8 cellular contexts compared by ENCODE assay signal in the genomic region with DNA sequence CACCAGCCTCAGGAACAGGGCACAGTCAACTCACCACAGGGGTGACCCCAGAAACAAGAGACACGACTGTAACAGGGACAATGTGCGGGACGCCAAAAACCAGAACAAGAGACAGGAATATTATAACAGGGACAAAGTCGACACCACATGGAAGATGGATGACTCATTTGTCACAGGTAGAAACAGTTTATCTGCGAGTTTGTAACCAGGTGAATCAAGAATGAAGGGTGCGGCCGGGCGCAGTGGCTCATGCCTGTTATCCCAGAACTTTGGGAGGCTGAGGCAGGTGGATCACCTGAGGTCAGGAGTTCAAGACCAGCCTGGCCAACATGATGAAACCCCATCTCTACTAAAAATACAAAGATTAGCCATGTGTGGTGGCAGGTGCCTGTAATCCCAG. TPM values are rescaled to one million over a fixed set of nuclear protein-coding genes. Genes with fewer than 3 reads are reported as not detected.
DNase-seq lines count a peak whose midpoint lies in the region; ATAC-seq, FAIRE-seq and TF ChIP-seq lines count a peak whose summit lies in the region.
"Not testable (repeated sequence)": the region's sequence is repeated elsewhere in the genome, so short reads cannot be mapped to it uniquely, and the experiment has no call there.

No MANE protein-coding gene starts in this region.

- H3K79me2 ChIP-seq in HCT116 (ENCODE audit: insufficient read depth, low read length): peaks cover 19% of the 10 kb centered on the region; the same call in 1 of the 2 replicates
- peaks cover 4 to 88% of the 10 kb centered on the region in 2 experiments; a peak in 3 of 4 replicates for H3K79me2 ChIP-seq in H1 (ENCODE audit: control insufficient read depth in 1 of 2, insufficient read depth in 2 of 2, low read length in 2 of 2)
- H3K79me2 ChIP-seq in hepatocyte: peaks cover 50% of the 10 kb centered on the region
- not testable (repeated sequence) for H3K79me2 ChIP-seq in trophoblast cell (ENCODE audit: control insufficient read depth, insufficient read depth, low read length, poor library complexity)

- H3K36me3 Mint-ChIP-seq in Calu3 (ENCODE audit: insufficient read depth, unreplicated experiment): not testable (repeated sequence)

- CTCF ChIA-PET in Calu3 (lab: Charles Lee); HCT116 (lab: Charles Lee); H1 (lab: Charles Lee; ENCODE audit: partially characterized antibody): not testable (repeated sequence)

- BruUV-seq in Calu3 (replicated peaks; lab: Mats Ljungman, UMichigan); HCT116 (replicated peaks; lab: Mats Ljungman, UMichigan): not testable (repeated sequence)

- not testable (repeated sequence) for H3K4ac ChIP-seq in H1 (replicated peaks; ENCODE audit: insufficient read length, low read depth, low read length); trophoblast cell (ENCODE audit: low read depth, low read length)

- DNase-seq in Calu3: peak; percentile 12
- DNase-seq in HCT116 (ENCODE audit: low read depth, low spot score); H1 (ENCODE audit: low read depth in 1 of 2, low spot score in 2 of 2); mucosa of descending colon: not testable (repeated sequence)
- peak; percentile 50 for DNase-seq in SW480 (ENCODE audit: low spot score)
- DNase-seq in hepatocyte (ENCODE audit: low spot score): peak; percentile 42
- DNase-seq in trophoblast cell: peak; percentile 15 to 37
- peak; percentile 78 for DNase-seq in small intestine

- not testable (repeated sequence) for H4K12ac ChIP-seq in trophoblast cell (ENCODE audit: low read depth, low read length)

- ATAC-seq in HCT116: not testable (repeated sequence)
- peak; percentile 84 for ATAC-seq in mucosa of descending colon

- H3K23ac ChIP-seq in H1 (ENCODE audit: insufficient read length); trophoblast cell (ENCODE audit: low read length): not testable (repeated sequence)

- H2AFZ ChIP-seq in HCT116 (ENCODE audit: low read depth, low read length, poor library complexity, severe bottlenecking); H1 (ENCODE audit: low read length); hepatocyte; trophoblast cell (ENCODE audit: insufficient read depth, low read length, poor library complexity): not testable (repeated sequence)

- not testable (repeated sequence) for H3K56ac ChIP-seq in H1 (replicated peaks; ENCODE audit: insufficient read length, low read depth, low read length)

- not testable (repeated sequence) for FAIRE-seq in H1 (lab: Jason Lieb, UNC); small intestine (lab: Jason Lieb, UNC)

- not testable (repeated sequence) for H3K27me3 ChIP-seq in HCT116 (ENCODE audit: insufficient read depth, low read length); H1 (replicated peaks in 1 of 4; ENCODE audit: control insufficient read depth in 3 of 4, extremely low read depth in 1 of 4, insufficient read depth in 3 of 4, low read length in 3 of 4); hepatocyte; trophoblast cell (ENCODE audit: insufficient read depth, low read length); small intestine (ENCODE audit: control insufficient read depth in 2 of 2, insufficient read depth in 2 of 2, low read length in 2 of 2)

- H3K9me3 Mint-ChIP-seq in Calu3 (ENCODE audit: low read depth, unreplicated experiment): not testable (repeated sequence)

- H3K9me3 ChIP-seq in HCT116 (ENCODE audit: control insufficient read depth in 1 of 2, insufficient read depth in 1 of 2, low read depth in 1 of 2, low read length in 2 of 2); H1 (ENCODE audit: insufficient read depth in 2 of 2, low read depth in 1 of 2, low read length in 1 of 2); hepatocyte (ENCODE audit: low read depth); mucosa of descending colon; trophoblast cell (ENCODE audit: insufficient read depth, low read depth, low read length); small intestine (ENCODE audit: control insufficient read depth, low read depth): not testable (repeated sequence)

- H3K9ac ChIP-seq in HCT116 (ENCODE audit: low read length); H1 (replicated peaks in 1 of 4; ENCODE audit: extremely low read depth in 1 of 4, low read depth in 3 of 4, low read length in 3 of 4); trophoblast cell (ENCODE audit: low read length): not testable (repeated sequence)

- not testable (repeated sequence) for TF ChIP-seq CTCF in Calu3 (IDR thresholded peaks at IDR 0.05; ENCODE audit: unreplicated experiment); HCT116 (IDR thresholded peaks at IDR 0.05 in 2 of 3, conservative IDR thresholded peaks at IDR 0.05 in 1 of 3; ENCODE audit: borderline replicate concordance in 1 of 3, insufficient read depth in 1 of 3, low read depth in 2 of 3, low read length in 2 of 3); H1 (IDR thresholded peaks at IDR 0.05; ENCODE audit: control extremely low read depth in 1 of 3, insufficient read depth in 1 of 3, low read depth in 1 of 3, low read length in 3 of 3); hepatocyte (IDR thresholded peaks at IDR 0.05; ENCODE audit: poor library complexity); mucosa of descending colon (IDR thresholded peaks at IDR 0.05)

- not testable (repeated sequence) for H3K4me3 Mint-ChIP-seq in Calu3 (ENCODE audit: low read depth, unreplicated experiment)

- not testable (repeated sequence) for H3K23me2 ChIP-seq in H1 (ENCODE audit: low read depth, low read length)

- not testable (repeated sequence) for TF ChIP-seq POLR2A in HCT116 (IDR thresholded peaks at IDR 0.05; ENCODE audit: borderline replicate concordance, extremely low read depth, insufficient read depth, insufficient read length); H1 (IDR thresholded peaks at IDR 0.05; ENCODE audit: control extremely low read depth in 1 of 2, low read depth in 2 of 2, low read length in 2 of 2)

- TF ChIP-seq RAD21 in HCT116 (IDR thresholded peaks at IDR 0.05; ENCODE audit: low read depth); H1 (IDR thresholded peaks at IDR 0.05 in 1 of 2, conservative IDR thresholded peaks at IDR 0.05 in 1 of 2; ENCODE audit: low read depth in 2 of 2, low read length in 2 of 2): not testable (repeated sequence)

- not testable (repeated sequence) for H3K4me3 ChIP-seq in HCT116 (replicated peaks in 1 of 2; ENCODE audit: low read depth in 1 of 2, low read length in 2 of 2); H1 (ENCODE audit: extremely low read depth in 1 of 4, insufficient read depth in 2 of 4, low read depth in 3 of 4, low read length in 4 of 4); hepatocyte; mucosa of descending colon; trophoblast cell (ENCODE audit: low read depth, low read length); small intestine (ENCODE audit: low read depth in 1 of 2, low read length in 2 of 2)

- not testable (repeated sequence) for H3K9me2 ChIP-seq in HCT116 (ENCODE audit: insufficient read depth); hepatocyte (replicated peaks; ENCODE audit: insufficient read depth)

- H4K20me1 ChIP-seq in HCT116 (ENCODE audit: insufficient read depth); H1 (replicated peaks in 1 of 2; ENCODE audit: control insufficient read depth in 1 of 2, insufficient read depth in 2 of 2, low read length in 2 of 2); hepatocyte (ENCODE audit: insufficient read depth, poor library complexity, severe bottlenecking): not testable (repeated sequence)

- not testable (repeated sequence) for H3K14ac ChIP-seq in H1 (ENCODE audit: insufficient read length); trophoblast cell (ENCODE audit: low read length)

- not testable (repeated sequence) for H2BK15ac ChIP-seq in H1 (ENCODE audit: low read length)

- peaks cover 12 to 52% of the 10 kb centered on the region in 2 experiments for H3K4me1 ChIP-seq in HCT116 (ENCODE audit: control insufficient read depth in 1 of 2, insufficient read depth in 2 of 2, low read length in 2 of 2)
- H3K4me1 ChIP-seq in H1 (replicated peaks in 1 of 4; ENCODE audit: control insufficient read depth in 3 of 4, insufficient read depth in 4 of 4, low read length in 3 of 4); hepatocyte (ENCODE audit: insufficient read depth); mucosa of descending colon (ENCODE audit: low read depth); trophoblast cell (ENCODE audit: control insufficient read depth in 1 of 2, insufficient read depth in 2 of 2, low read length in 2 of 2); small intestine (ENCODE audit: control insufficient read depth in 2 of 2, insufficient read depth in 1 of 2, low read depth in 1 of 2, low read length in 1 of 2): not testable (repeated sequence)

- H3K4me2 ChIP-seq in HCT116 (ENCODE audit: low read length): peak overlapping the region; percentile 73
- H3K4me2 ChIP-seq in H1 (ENCODE audit: insufficient read depth in 1 of 2, low read depth in 2 of 2, low read length in 2 of 2); hepatocyte; trophoblast cell (ENCODE audit: low read length): not testable (repeated sequence)

- RAD21 ChIA-PET in HCT116 (lab: Charles Lee; ENCODE audit: low non-redundant PET in 1 of 2, low total read pairs in 2 of 2, uncharacterized antibody in 2 of 2, unreplicated experiment in 2 of 2): not testable (repeated sequence)

- H2BK20ac ChIP-seq in H1 (ENCODE audit: low read length): not testable (repeated sequence)

- intact Hi-C loops in Calu3 (cut with micrococcal nuclease; ENCODE audit: unreplicated experiment); mucosa of descending colon (cut with DNase I, micrococcal nuclease): not testable (repeated sequence)
- intact Hi-C loops in HCT116 (cut with micrococcal nuclease): loop anchor here (2.0 kb wide), 2 partner anchors 19 to 137 kb away; no protein-coding TSS in a partner anchor

- H2BK12ac ChIP-seq in H1 (ENCODE audit: low read depth, low read length); trophoblast cell (ENCODE audit: low read length): not testable (repeated sequence)

- not testable (repeated sequence) for H3K36me3 ChIP-seq in HCT116 (ENCODE audit: control insufficient read depth in 1 of 2, insufficient read depth in 2 of 2, low read length in 2 of 2); H1 (ENCODE audit: control insufficient read depth in 2 of 4, insufficient read depth in 4 of 4, low read length in 3 of 4); hepatocyte (replicated peaks; ENCODE audit: insufficient read depth, low read depth); mucosa of descending colon (ENCODE audit: low read depth); trophoblast cell (ENCODE audit: control insufficient read depth in 1 of 2, insufficient read depth in 2 of 2, low read length in 2 of 2); small intestine (ENCODE audit: control insufficient read depth in 2 of 2, insufficient read depth in 2 of 2, low read length in 2 of 2)

- TF ChIP-seq EP300 in H1 (IDR thresholded peaks at IDR 0.05; ENCODE audit: borderline replicate concordance in 1 of 2, low read depth in 2 of 2, low read length in 2 of 2): not testable (repeated sequence)

- H4K8ac ChIP-seq in H1 (ENCODE audit: extremely low read depth, insufficient read depth, low read length); trophoblast cell (ENCODE audit: low read depth, low read length): not testable (repeated sequence)

- 95% methylated on average over 8 of the region's 8 CpGs; no CpG with 5 or more reads in 1 of the 2 experiments for WGBS in H1 (ENCODE audit: extremely low coverage in 1 of 2, insufficient coverage in 1 of 2, insufficient read length in 1 of 2, insufficient replicate concordance in 2 of 2, low coverage in 1 of 2, low lambda C conversion rate in 2 of 2, missing lambda C conversion rate in 1 of 2), 2 experiments
- WGBS in hepatocyte (ENCODE audit: low lambda C conversion rate, missing lambda C conversion rate): 80% methylated on average over 8 of the region's 8 CpGs
- no CpG with 5 or more reads among the region's 8 CpGs for WGBS in trophoblast cell (ENCODE audit: extremely low coverage, insufficient coverage, insufficient read length)
- 13 to 68% (median 42%) methylated on average over 8 of the region's 8 CpGs for WGBS in small intestine, 3 donors

- H3K27me3 Mint-ChIP-seq in Calu3 (ENCODE audit: unreplicated experiment): not testable (repeated sequence)

- POLR2A ChIA-PET in HCT116 (lab: Charles Lee); H1 (lab: Charles Lee; ENCODE audit: partially characterized antibody): not testable (repeated sequence)

- peak overlapping the region; percentile 5; the same call in 1 of the 2 replicates for H2BK5ac ChIP-seq in H1 (ENCODE audit: low read depth, low read length)
- not testable (repeated sequence) for H2BK5ac ChIP-seq in trophoblast cell (ENCODE audit: low read depth, low read length, poor library complexity)

- H2AK5ac ChIP-seq in H1 (ENCODE audit: low read depth, low read length); trophoblast cell (ENCODE audit: low read length): not testable (repeated sequence)

- H3K79me1 ChIP-seq in H1 (ENCODE audit: low read depth, low read length): peaks cover 19% of the 10 kb centered on the region
- not testable (repeated sequence) for H3K79me1 ChIP-seq in trophoblast cell (ENCODE audit: low read length)

- H3K18ac ChIP-seq in H1 (ENCODE audit: extremely low read depth, low read length); trophoblast cell (ENCODE audit: low read length): not testable (repeated sequence)

- peaks cover 17% of the 10 kb centered on the region for H3K4me1 Mint-ChIP-seq in Calu3 (ENCODE audit: low read depth, unreplicated experiment)

- H3K27ac ChIP-seq in HCT116 (ENCODE audit: low read depth, low read length) (peak overlapping the region; percentile 93), hepatocyte (peak overlapping the region; percentile 39), small intestine (ENCODE audit: low read depth in 1 of 2, low read length in 1 of 2) (peak overlapping the region in 1 of 2 donors; percentile 15)
- H3K27ac ChIP-seq in H1 (ENCODE audit: low read depth, low read length); trophoblast cell (ENCODE audit: low read depth, low read length): not testable (repeated sequence)

- H3K27ac Mint-ChIP-seq in Calu3 (ENCODE audit: unreplicated experiment): not testable (repeated sequence)

- H4K5ac ChIP-seq in H1 (ENCODE audit: insufficient read length, low read depth, low read length): not testable (repeated sequence)

- H4K91ac ChIP-seq in H1 (replicated peaks; ENCODE audit: insufficient read length, low read length); trophoblast cell (ENCODE audit: low read depth, low read length): not testable (repeated sequence)

- H2BK120ac ChIP-seq in H1 (replicated peaks; ENCODE audit: low read depth, low read length); trophoblast cell (ENCODE audit: insufficient read depth, low read length, poor library complexity): not testable (repeated sequence)

RNA-seq across cellular contexts. Expression of a gene that starts 44.7 kb away (rescaled TPM):
- total RNA-seq in Calu3 (2022) (18.7 and 21.5 TPM in 2 replicates), HCT116 (2021; ENCODE audit: unreplicated experiment) (11.9 TPM), hepatocyte (37.2 and 42.7 TPM in 2 replicates), mucosa of descending colon (10 to 100 TPM; 24.9 to 52.4 (median 37.5) TPM)
- 14.0 and 15.9 TPM in 2 replicates for polyA plus RNA-seq in HCT116 (2012)
- total RNA-seq in H1 (2021; fragmentation: NEBNext Ultra II Directional; extraction: Animal tissue kit (Norgen Biotek cat#: 25700)): 29.1 and 35.1 TPM in 2 replicates
- polyA plus RNA-seq in H1 (2011; rRNA removed) (43.4 and 46.8 TPM in 2 replicates), hepatocyte (59.3 and 71.7 TPM in 2 replicates), small intestine (10 to 100 TPM in 1 of 3 donors, 1 to 10 TPM in 2; 7.2 to 14.4 (median 9.7) TPM)
- polyA plus RNA-seq in H1 (2011; cell fraction: cytosol; rRNA removed): 36.5 TPM
- polyA plus RNA-seq in H1 (2011; cell fraction: nucleus; rRNA removed): 54.8 TPM
- 29.2 to 34.0 TPM (median 33.8 TPM) in 4 replicates for polyA plus RNA-seq in H1 (2012, experiment 1 of 2)
- 30.9 TPM for polyA plus RNA-seq in H1 (2012, experiment 2 of 2)
- 22.1 TPM for polyA plus RNA-seq in H1 (2013, experiment 1 of 2)
- 23.6 TPM for polyA plus RNA-seq in H1 (2013, experiment 2 of 2)
- polyA minus RNA-seq in H1 (2011; rRNA and poly(A)+ RNA removed): 51.6 and 57.5 TPM in 2 replicates
- polyA minus RNA-seq in H1 (2011; cell fraction: cytosol; rRNA and poly(A)+ RNA removed): 15.0 TPM
- polyA minus RNA-seq in H1 (2011; cell fraction: nucleus; rRNA and poly(A)+ RNA removed): 45.8 TPM
- 17.6 and 17.7 TPM in 2 replicates for polyA plus RNA-seq in trophoblast cell (2013)

RNA-seq across cellular contexts. Expression of a gene that starts 44.7 kb away (rescaled TPM):
- total RNA-seq in Calu3 (2022) (15.1 and 17.3 TPM in 2 replicates), HCT116 (2021; ENCODE audit: unreplicated experiment) (21.0 TPM), hepatocyte (41.4 and 43.1 TPM in 2 replicates), mucosa of descending colon (10 to 100 TPM; 43.0 to 71.2 (median 47.8) TPM)
- polyA plus RNA-seq in HCT116 (2012): 10.7 and 11.8 TPM in 2 replicates
- total RNA-seq in H1 (2021; fragmentation: NEBNext Ultra II Directional; extraction: Animal tissue kit (Norgen Biotek cat#: 25700)): 45.8 and 46.4 TPM in 2 replicates
- polyA plus RNA-seq in H1 (2011; rRNA removed) (28.5 and 41.4 TPM in 2 replicates), hepatocyte (25.9 and 26.4 TPM in 2 replicates), small intestine (10 to 100 TPM; 23.9 to 33.0 (median 27.6) TPM)
- 33.4 TPM for polyA plus RNA-seq in H1 (2011; cell fraction: cytosol; rRNA removed)
- polyA plus RNA-seq in H1 (2011; cell fraction: nucleus; rRNA removed): 34.7 TPM
- polyA plus RNA-seq in H1 (2012, experiment 1 of 2): 23.6 to 30.7 TPM (median 29.1 TPM) in 4 replicates
- polyA plus RNA-seq in H1 (2012, experiment 2 of 2): 29.3 TPM
- 19.5 TPM for polyA plus RNA-seq in H1 (2013, experiment 1 of 2)
- 17.9 TPM for polyA plus RNA-seq in H1 (2013, experiment 2 of 2)
- polyA minus RNA-seq in H1 (2011; rRNA and poly(A)+ RNA removed): 29.9 and 30.2 TPM in 2 replicates
- 40.1 TPM for polyA minus RNA-seq in H1 (2011; cell fraction: cytosol; rRNA and poly(A)+ RNA removed)
- polyA minus RNA-seq in H1 (2011; cell fraction: nucleus; rRNA and poly(A)+ RNA removed): 31.7 TPM
- 15.4 and 16.5 TPM in 2 replicates for polyA plus RNA-seq in trophoblast cell (2013)
